ENCODE assay signal across 26 cellular contexts in genomic region chr13:61294467-61295186, GRCh38.
"Had no signal": no experiment of that assay in that cellular context is flagged by ENCODE, and none has a peak within 500 bp of the region (broad histone marks: within the 10 kb centered on the region; RNA-seq: fewer than 3 reads in every experiment).

No MANE protein-coding gene starts in this region.

- H3K36me3 Mint-ChIP-seq: activated naive CD4-positive, alpha-beta T cell treated with anti-CD3 and anti-CD28 coated beads, Interleukin-2, amount 50 U/mL, for 72 hours; stimulated activated effector memory CD8-positive, alpha-beta T cell treated with anti-CD3 and anti-CD28 coated beads, Interleukin-12 subunit alpha, Interleukin-12 subunit beta, amount 100 ng/mL, for 72 hours had no signal

- H3K4me1 ChIP-seq: esophagus muscularis mucosa, gastroesophageal sphincter, heart right ventricle, left lung, right atrium auricular region, stomach, vagina had no signal

- H3K27me3 Mint-ChIP-seq: dendritic cell treated with granulocyte-macrophage colony-stimulating factor and Interleukin-4, amounts not matched to agents 40 ng/mL and 50 ng/mL, for 4 days had no signal

- H3K4me3 ChIP-seq: adrenal gland, esophagus muscularis mucosa, gastroesophageal sphincter, heart right ventricle, left lung, right atrium auricular region, skin epidermis, stomach, vagina had no signal

- H3K36me3 ChIP-seq: adrenal gland, esophagus muscularis mucosa, gastroesophageal sphincter, heart right ventricle, left lung, right atrium auricular region, stomach, vagina had no signal

- H3K4me1 Mint-ChIP-seq: nephron progenitor cell; stimulated activated effector memory CD8-positive, alpha-beta T cell treated with anti-CD3 and anti-CD28 coated beads, Interleukin-12 subunit alpha, Interleukin-12 subunit beta, amount 100 ng/mL, for 72 hours had no signal

- H3K27ac Mint-ChIP-seq: activated naive CD4-positive, alpha-beta T cell treated with anti-CD3 and anti-CD28 coated beads, Interleukin-2, amount 50 U/mL, for 72 hours; activated T-helper 1 cell treated with anti-CD3 and anti-CD28 coated beads, Interleukin-12 subunit alpha, Interleukin-12 subunit beta, Interleukin-2, Interleukin-4 antibody, amounts not matched to agents 30 ng/mL and 10 ng/mL and 1 ng/mL, durations not matched to agents 14 hours and 24 hours and 36 hours; dendritic cell treated with granulocyte-macrophage colony-stimulating factor and Interleukin-4, amounts not matched to agents 40 ng/mL and 50 ng/mL, for 4 days; nephron progenitor cell; stimulated activated effector memory CD8-positive, alpha-beta T cell treated with anti-CD3 and anti-CD28 coated beads, Interleukin-12 subunit alpha, Interleukin-12 subunit beta, amount 100 ng/mL, for 72 hours had no signal

- H3K27ac ChIP-seq: adrenal gland, esophagus muscularis mucosa, gastroesophageal sphincter, heart right ventricle, left lung, right atrium auricular region, skin epidermis, stomach, vagina, VCaP had no signal

- H3K27me3 ChIP-seq: adrenal gland, esophagus muscularis mucosa, gastroesophageal sphincter, heart right ventricle, left lung, right atrium auricular region, stomach, vagina had no signal

- H3K9me3 ChIP-seq: adrenal gland, right atrium auricular region, vagina had no signal

- DNase-seq: activated CD4-positive, alpha-beta T cell treated with anti-CD3 and anti-CD28 coated beads for 1 hour; activated CD4-positive, alpha-beta T cell treated with anti-CD3 and anti-CD28 coated beads, Interleukin-2, amount 50 U/mL, for 4 hours; activated gamma-delta T cell treated with Interleukin-2 at 50 U/mL for 16 hours; activated T-cell treated with anti-CD3 and anti-CD28 coated beads for 4 hours; adrenal gland; effector CD8-positive, alpha-beta T cell; heart right ventricle; left lung; midbrain; nephron progenitor cell; occipital lobe; posterior cingulate gyrus; stimulated activated CD4-positive, alpha-beta T cell treated with anti-CD3 and anti-CD28 coated beads, Interleukin-4, amount 100 ng/mL, for 24 hours; stomach; T-helper 2 cell; trophoblast cell had no signal

- ATAC-seq: activated naive CD4-positive, alpha-beta T cell treated with anti-CD3 and anti-CD28 coated beads, Interleukin-2, amount 50 U/mL, for 72 hours; gastroesophageal sphincter; heart right ventricle; left lung; stimulated activated effector memory CD8-positive, alpha-beta T cell treated with anti-CD3 and anti-CD28 coated beads, Interleukin-12 subunit alpha, Interleukin-12 subunit beta, amount 100 ng/mL, for 72 hours had no signal

- H3K9me3 Mint-ChIP-seq: nephron progenitor cell had no signal

- H3K4me3 Mint-ChIP-seq: activated T-helper 1 cell treated with anti-CD3 and anti-CD28 coated beads, Interleukin-12 subunit alpha, Interleukin-12 subunit beta, Interleukin-2, Interleukin-4 antibody, amounts not matched to agents 30 ng/mL and 10 ng/mL and 1 ng/mL, durations not matched to agents 14 hours and 24 hours and 36 hours; dendritic cell treated with granulocyte-macrophage colony-stimulating factor and Interleukin-4, amounts not matched to agents 40 ng/mL and 50 ng/mL, for 4 days; nephron progenitor cell; stimulated activated effector memory CD8-positive, alpha-beta T cell treated with anti-CD3 and anti-CD28 coated beads, Interleukin-12 subunit alpha, Interleukin-12 subunit beta, amount 100 ng/mL, for 72 hours had no signal
